8 cellular contexts compared by ENCODE assay signal in the genomic region with DNA sequence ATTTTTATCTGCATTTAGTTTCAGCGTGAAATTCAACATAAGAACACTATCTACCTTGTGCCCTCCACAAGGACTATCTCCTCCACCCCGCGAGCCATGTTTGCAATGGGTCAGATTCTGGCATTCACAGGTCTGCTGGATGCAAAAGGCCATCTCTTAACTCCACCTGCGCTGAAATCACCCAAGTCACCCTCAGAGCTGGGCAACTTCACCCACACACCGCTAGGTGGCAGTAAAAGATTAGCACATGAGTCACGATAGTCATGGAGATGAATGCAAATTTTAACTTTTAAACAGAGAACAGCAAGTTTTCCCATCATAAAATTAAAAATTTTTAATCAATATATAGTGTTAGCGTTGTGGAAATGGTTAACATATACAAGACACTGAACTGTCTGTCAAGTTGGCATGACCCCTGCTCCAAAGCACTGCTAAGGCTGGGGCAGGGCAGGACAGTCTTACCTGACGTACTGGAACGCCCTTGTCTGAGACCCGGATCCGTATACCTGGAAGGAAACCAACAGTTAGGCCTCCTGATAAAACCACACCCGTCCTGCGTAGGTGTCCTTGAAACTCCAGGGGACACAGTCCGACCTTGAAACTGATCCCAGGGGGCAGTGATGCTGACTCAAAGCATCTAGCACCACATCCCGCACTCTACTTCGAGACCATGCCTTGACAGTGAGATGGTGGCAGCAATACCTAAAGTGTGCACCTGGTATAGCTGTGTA.
A peak's percentile ranks its signal among the peaks of the same experiment; 100 is the strongest.
DNase-seq lines count a peak whose midpoint lies in the region; ATAC-seq and TF ChIP-seq lines count a peak whose summit lies in the region.

No MANE protein-coding gene starts in this region.

- WGBS in ovary, 3 donors, result 35 to 50% (median 45%) methylated on average over 16 of the region's 16 CpGs

- no peak for TF ChIP-seq POLR2A in ovary (IDR thresholded peaks at IDR 0.05)

- ATAC-seq in GM21367 (IDR thresholded peaks at IDR 0.05; ENCODE audit: unreplicated experiment) (peak; percentile 52), GM21526 (IDR thresholded peaks at IDR 0.05; ENCODE audit: low FRiP score, unreplicated experiment) (no peak)

- TF ChIP-seq EP300 in ovary (IDR thresholded peaks at IDR 0.05), result no peak

- H3K4me3 ChIP-seq in ovary, result no peak overlapping the region

- H3K27me3 ChIP-seq in ovary, result no peaks in the 10 kb centered on the region

- no peaks in the 10 kb centered on the region for H3K9me3 ChIP-seq in ovary

- peaks cover 5% of the 10 kb centered on the region for H3K4me1 ChIP-seq in ovary (ENCODE audit: insufficient read depth)

- peak; percentile 54 to 80 (median 75) for TF ChIP-seq CTCF in ovary (IDR thresholded peaks at IDR 0.05)

- peak; percentile 85 for DNase-seq in DMS 273 (lab: John Stamatoyannopoulos, UW; ENCODE audit: unreplicated experiment)
- DNase-seq in KG1 (lab: John Stamatoyannopoulos, UW), result peak; percentile 71
- DNase-seq in RPMI8226, result peak; percentile 73
- peak; percentile 46 for DNase-seq in activated effector memory CD4-positive, alpha-beta T cell treated with Interleukin-2 at 50 U/mL for 16 hours
- DNase-seq in foreskin melanocyte, result peak; percentile 27
- DNase-seq in ovary, result peak in 4 of 5 donors; percentile 42 to 63 (median 54)

- intact Hi-C loops in ovary (cut with DNase I), result loop anchor here (5.0 to 10.0 kb wide), 4 partner anchors 438 to 480 kb away; no protein-coding TSS in a partner anchor

- H3K27ac ChIP-seq in ovary, result no peak overlapping the region

- no peaks in the 10 kb centered on the region for H3K36me3 ChIP-seq in ovary

Comparison
In these comparisons a context has a peak if more than half of its experiments do, and no peak if none do; other contexts are left out.
1. DNase-seq: peak in every context shown above with its lines; median percentile 85 in DMS 273; 73 in RPMI8226; 71 in KG1; 54 in ovary; 46 in activated effector memory CD4-positive, alpha-beta T cell treated with Interleukin-2 at 50 U/mL for 16 hours; 27 in foreskin melanocyte.